In the genomic region with DNA sequence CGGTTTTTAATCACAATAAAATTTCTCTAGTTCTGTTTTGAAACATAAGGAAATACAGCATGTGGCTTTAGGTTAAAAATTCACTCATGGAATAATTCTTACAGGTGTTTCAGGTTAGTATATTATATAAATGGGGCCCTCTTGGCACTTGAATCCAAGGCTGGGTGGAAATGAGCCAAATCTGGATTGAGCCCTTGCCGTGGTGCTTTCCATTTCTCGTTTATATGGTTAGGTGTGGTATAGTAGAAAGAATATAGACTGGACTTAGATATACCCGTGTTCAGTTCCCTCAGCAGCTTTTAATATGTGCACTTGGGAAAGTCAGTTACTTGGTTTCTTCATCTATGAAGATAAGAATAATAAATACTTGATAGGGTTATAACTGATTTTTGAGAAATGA, we compare ENCODE assay signal across 28 cellular contexts.
"Had no signal": no experiment of that assay in that cellular context is flagged by ENCODE, and none has a peak within 500 bp of the region (broad histone marks: within the 10 kb centered on the region; RNA-seq: fewer than 3 reads in every experiment).

No MANE protein-coding gene starts in this region.

- H3K9me3 Mint-ChIP-seq: naive thymus-derived CD8-positive, alpha-beta T cell; nephron progenitor cell; neural progenitor cell; stimulated activated naive B cell treated with anti-CD40 and anti-IgM and Interleukin-4, amounts not matched to agents 10 μg/mL and 1 μg/mL and 100 μg/mL, for 72 hours had no signal

- H3K4me1 ChIP-seq: upper lobe of right lung had no signal

- H3K4me3 Mint-ChIP-seq: naive thymus-derived CD8-positive, alpha-beta T cell; nephron progenitor cell; neural progenitor cell; stimulated activated naive B cell treated with anti-CD40 and anti-IgM and Interleukin-4, amounts not matched to agents 10 μg/mL and 1 μg/mL and 100 μg/mL, for 72 hours had no signal

- H3K36me3 ChIP-seq: lower lobe of right lung, neural progenitor cell, right atrium auricular region, right lobe of liver, thyroid gland, upper lobe of right lung had no signal

- H2AFZ ChIP-seq: neural progenitor cell, parathyroid adenoma had no signal

- FAIRE-seq: keratinocyte, urothelium cell line had no signal

- H3K27ac Mint-ChIP-seq: neural progenitor cell had no signal

- ATAC-seq: left cardiac atrium; left lung; lower lobe of right lung; naive thymus-derived CD8-positive, alpha-beta T cell; right lobe of liver; stimulated activated naive B cell treated with anti-CD40 and anti-IgM and Interleukin-4, amounts not matched to agents 10 μg/mL and 1 μg/mL and 100 μg/mL, for 72 hours; stimulated activated naive CD8-positive, alpha-beta T cell treated with anti-CD3 and anti-CD28 coated beads, Interleukin-15, Interleukin-2, amounts not matched to agents 100 U/mL and 50 U/mL, for 24 hours; upper lobe of right lung had no signal

- H3K27ac ChIP-seq: left lung, lower lobe of right lung, neural progenitor cell, neutrophil, parathyroid adenoma, right atrium auricular region, right lobe of liver, stomach, testis, thyroid gland, upper lobe of right lung had no signal

- H3K9ac ChIP-seq: neural progenitor cell, parathyroid adenoma had no signal

- H3K9me3 ChIP-seq: left lung, lower lobe of right lung, neutrophil, right atrium auricular region, right lobe of liver, stomach, testis, thyroid gland, upper lobe of right lung had no signal

- H3K4me2 ChIP-seq: neural progenitor cell had no signal

- H3K27me3 Mint-ChIP-seq: naive thymus-derived CD8-positive, alpha-beta T cell; stimulated activated naive B cell treated with anti-CD40 and anti-IgM and Interleukin-4, amounts not matched to agents 10 μg/mL and 1 μg/mL and 100 μg/mL, for 72 hours had no signal

- DNase-seq: hippocampal formation; kidney glomerular epithelial cell; left cardiac atrium; left lung; lower lobe of right lung; mammary epithelial cell; mesenchymal stem cell; naive thymus-derived CD8-positive, alpha-beta T cell; nephron progenitor cell; occipital lobe; right lobe of liver; stimulated activated CD4-positive, alpha-beta T cell treated with anti-CD3 and anti-CD28 coated beads, Interleukin-12 subunit alpha, Interleukin-12 subunit beta, amount 100 ng/mL, for 4 hours; stimulated activated CD4-positive, alpha-beta T cell treated with anti-CD3 and anti-CD28 coated beads, Interleukin-15, amount 100 ng/mL, for 24 hours; stimulated activated CD4-positive, alpha-beta T cell treated with anti-CD3 and anti-CD28 coated beads, Interleukin-2, amount 100 ng/mL, for 24 hours; stimulated activated CD4-positive, alpha-beta T cell treated with anti-CD3 and anti-CD28 coated beads, Interleukin-4, amount 100 ng/mL, for 1 hour; stimulated activated naive B cell treated with anti-CD40 and anti-IgM and Interleukin-4, amounts not matched to agents 10 μg/mL and 1 μg/mL and 100 μg/mL, for 72 hours; stimulated activated naive CD8-positive, alpha-beta T cell treated with anti-CD3 and anti-CD28 coated beads, Interleukin-15, Interleukin-2, amounts not matched to agents 100 U/mL and 50 U/mL, for 24 hours; stomach; testis; thyroid gland; trophoblast cell; upper lobe of right lung had no signal

- H3K4me3 ChIP-seq: left lung, lower lobe of right lung, neural progenitor cell, right atrium auricular region, right lobe of liver, stomach, testis, thyroid gland, upper lobe of right lung had no signal

- H3K27me3 ChIP-seq: left lung, neural progenitor cell, neutrophil, right atrium auricular region, right lobe of liver, stomach, testis, thyroid gland, upper lobe of right lung had no signal

- H3K4me1 Mint-ChIP-seq: neural progenitor cell had no signal
